Comparison of ENCODE assay signal across 8 cellular contexts in the genomic region with DNA sequence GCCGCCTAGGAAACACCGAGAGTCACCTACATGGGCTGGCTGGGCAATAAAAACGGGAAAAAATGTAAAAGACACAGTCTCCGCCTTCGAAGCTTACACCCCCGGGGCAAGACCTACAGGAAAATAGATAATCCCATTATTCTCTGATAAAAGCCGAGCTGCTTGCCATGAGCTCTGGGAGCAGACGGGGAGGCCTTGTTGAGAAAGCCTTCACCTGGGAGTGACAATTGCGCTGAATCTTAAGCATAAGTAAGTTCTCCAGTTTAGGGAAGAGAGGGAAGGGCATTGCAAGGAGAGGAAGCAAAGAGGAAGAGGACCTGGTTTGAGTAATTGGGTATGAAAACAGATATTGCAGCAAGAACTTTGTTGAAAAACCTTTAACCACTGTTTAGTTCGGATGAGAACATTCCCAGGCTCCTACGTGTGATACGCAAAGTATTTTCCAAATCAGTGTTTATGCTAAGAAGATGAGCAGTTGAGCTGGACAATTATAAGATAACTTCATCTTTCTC. TPM values are rescaled to one million over a fixed set of nuclear protein-coding genes. Genes with fewer than 3 reads are reported as not detected.
DNase-seq lines count a peak whose midpoint lies in the region; ATAC-seq, FAIRE-seq and TF ChIP-seq lines count a peak whose summit lies in the region.

No MANE protein-coding gene starts in this region.

- peak overlapping the region; percentile 94 for H3K4me2 ChIP-seq in skeletal muscle satellite cell (ENCODE audit: low read length)

- H3K4me3 ChIP-seq in RWPE2 (ENCODE audit: severe bottlenecking): peak overlapping the region; percentile 62
- H3K4me3 ChIP-seq in fibroblast of mammary gland (ENCODE audit: control insufficient read depth, low read depth, low read length): peak overlapping the region; percentile 89
- H3K4me3 ChIP-seq in skeletal muscle satellite cell (ENCODE audit: low read length): peak overlapping the region; percentile 82

- peak overlapping the region; percentile 78 for H3K27ac ChIP-seq in RWPE2 (ENCODE audit: poor library complexity, severe bottlenecking)

- no peak for FAIRE-seq in RCC 7860 (lab: Jason Lieb, UNC)

- peaks cover 21% of the 10 kb centered on the region for H3K4me1 ChIP-seq in RWPE2 (ENCODE audit: insufficient read depth, poor library complexity, severe bottlenecking)
- H3K4me1 ChIP-seq in skeletal muscle satellite cell (ENCODE audit: control insufficient read depth, insufficient read depth, low read length): peaks cover 9% of the 10 kb centered on the region

- ATAC-seq in RWPE2 (ENCODE audit: low read depth): no peak

- no peaks in the 10 kb centered on the region for H3K36me3 ChIP-seq in RWPE2 (ENCODE audit: low read depth)
- no peaks in the 10 kb centered on the region for H3K36me3 ChIP-seq in skeletal muscle satellite cell (ENCODE audit: insufficient read depth, low read length)

- H3K27me3 ChIP-seq in RWPE2 (ENCODE audit: insufficient read depth, poor library complexity, severe bottlenecking) (no peaks in the 10 kb centered on the region), skeletal muscle satellite cell (ENCODE audit: control insufficient read depth, insufficient read depth, low read length) (peaks cover 9% of the 10 kb centered on the region)

- TF ChIP-seq CTCF in RWPE2 (IDR thresholded peaks at IDR 0.05; ENCODE audit: poor library complexity, severe bottlenecking) (no peak), fibroblast of mammary gland (conservative IDR thresholded peaks at IDR 0.05; ENCODE audit: control insufficient read depth, insufficient read depth, low read depth, low read length) (no peak)

- no peaks in the 10 kb centered on the region for H3K9me3 ChIP-seq in RWPE2 (ENCODE audit: severe bottlenecking)
- H3K9me3 ChIP-seq in skeletal muscle satellite cell (replicated peaks; ENCODE audit: low read length): no peaks in the 10 kb centered on the region

- H3K9ac ChIP-seq in skeletal muscle satellite cell (ENCODE audit: low read depth, low read length): peak overlapping the region; percentile 84

- DNase-seq in NCI-H510A treated with DMSO at 0.1 percent for 48 hours (lab: John Stamatoyannopoulos, UW) (peak; percentile 5), NCI-H510A (lab: John Stamatoyannopoulos, UW) (no peak), RWPE2 (ENCODE audit: low spot score) (no peak), fibroblast of mammary gland (ENCODE audit: low read depth) (peak; percentile 5), RCC 7860 (ENCODE audit: low spot score) (no peak), kidney glomerular epithelial cell (lab: John Stamatoyannopoulos, UW) (no peak)
- no peak for DNase-seq in stimulated activated naive CD4-positive, alpha-beta T cell treated with Interleukin-2 at 50 U/mL for 16 hours (lab: John Stamatoyannopoulos, UW)

RNA-seq across cellular contexts. Expression of a gene that starts 0.8 kb away (rescaled TPM):
- 32.8 and 38.5 TPM in 2 replicates for total RNA-seq in skeletal muscle satellite cell (2012; rRNA removed)

RNA-seq across cellular contexts. Expression of a gene that starts 32.0 kb away (rescaled TPM):
- total RNA-seq in skeletal muscle satellite cell (2012; rRNA removed): not detected in 2 replicates

Comparison
In these comparisons a context has a peak if more than half of its experiments do, and no peak if none do; other contexts are left out.
1. DNase-seq: peak in NCI-H510A treated with DMSO at 0.1 percent for 48 hours (single experiment) and fibroblast of mammary gland (single experiment); none in NCI-H510A (single experiment), RWPE2 (single experiment), RCC 7860 (single experiment), kidney glomerular epithelial cell (single experiment) and stimulated activated naive CD4-positive, alpha-beta T cell treated with Interleukin-2 at 50 U/mL for 16 hours (single experiment).
2. Peak in every context shown above with its lines, with median percentiles within 50 percentile points of each other: H3K4me3 ChIP-seq.